8 cellular contexts compared by ENCODE assay signal in the genomic region with DNA sequence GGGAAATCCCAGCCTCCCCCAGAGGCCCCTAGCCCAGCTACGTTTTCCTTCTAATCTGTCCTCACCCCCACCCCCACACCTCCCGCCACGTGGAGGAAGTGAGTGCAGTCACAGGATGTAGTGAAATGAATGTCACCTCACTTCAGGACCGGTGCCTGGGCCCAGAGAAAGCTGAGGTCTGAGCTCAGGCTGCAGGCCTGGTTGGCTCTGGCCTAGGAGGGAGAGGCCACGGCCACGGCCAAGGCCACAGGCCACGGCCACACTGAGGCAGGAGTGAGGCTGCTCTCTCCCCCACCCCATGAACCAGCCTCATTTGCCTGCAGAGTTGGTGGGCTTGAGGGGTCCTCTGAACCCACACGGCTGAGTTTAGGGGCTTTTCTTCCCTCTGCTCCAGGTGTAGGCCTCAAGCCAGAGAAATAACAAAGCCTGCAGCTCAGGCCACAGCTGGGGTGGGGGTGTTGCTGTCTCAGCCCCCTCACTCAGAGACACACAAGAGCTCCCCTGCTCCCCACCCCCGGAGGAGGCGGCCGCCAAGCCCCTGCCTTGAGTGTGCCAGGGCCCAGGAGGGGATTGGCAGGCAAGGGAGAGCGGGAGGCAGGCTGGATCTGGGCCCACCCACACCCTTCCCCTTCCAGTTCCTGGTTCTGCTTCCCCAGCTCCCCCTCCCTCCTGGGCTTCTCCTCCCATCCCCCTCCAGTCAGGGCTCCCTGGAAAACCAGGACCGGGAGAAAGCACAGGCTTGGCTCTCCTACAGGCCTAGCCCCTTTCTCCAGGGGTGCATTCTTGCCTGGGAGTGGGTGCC. TPM values are rescaled to one million over a fixed set of nuclear protein-coding genes. Genes with fewer than 3 reads are reported as not detected.
DNase-seq lines count a peak whose midpoint lies in the region; ATAC-seq and TF ChIP-seq lines count a peak whose summit lies in the region.

No MANE protein-coding gene starts in this region.

- TF ChIP-seq POLR2A in Peyer's patch (IDR thresholded peaks at IDR 0.05): no peak

- peak overlapping the region in 1 of 4 donors; percentile 18 for H3K4me3 ChIP-seq in Peyer's patch

- H3K27ac ChIP-seq in Peyer's patch: peak overlapping the region; percentile 36 to 67 (median 56)

- DNase-seq in Peyer's patch: peak in 2 of 3 donors; percentile 76 to 78
- peak; percentile 91 for DNase-seq in activated naive CD4-positive, alpha-beta T cell treated with anti-CD3 and anti-CD28 coated beads, Interleukin-2, amount 50 U/mL, for 16 hours
- DNase-seq in iPS-NIHi11 (ENCODE audit: low spot score): peak; percentile 90
- peak; percentile 92 for DNase-seq in stimulated activated CD4-positive, alpha-beta T cell treated with anti-CD3 and anti-CD28 coated beads, Interleukin-2, amount 100 ng/mL, for 4 hours (ENCODE audit: low read depth)
- no peak for DNase-seq in RKO (ENCODE audit: low spot score)
- no peak for DNase-seq in HT-29 (ENCODE audit: low spot score)

- ATAC-seq in GM19025 (IDR thresholded peaks at IDR 0.05; ENCODE audit: low read depth, unreplicated experiment): peak; percentile 72
- peak; percentile 84 for ATAC-seq in HG03108 (IDR thresholded peaks at IDR 0.05; ENCODE audit: unreplicated experiment)

- H3K4me1 ChIP-seq in Peyer's patch: peaks cover 0 to 57% (median 16%) of the 10 kb centered on the region in 4 donors

- H3K9me3 ChIP-seq in Peyer's patch: no peaks in the 10 kb centered on the region

- H3K36me3 ChIP-seq in Peyer's patch: no peaks in the 10 kb centered on the region

- TF ChIP-seq CTCF in Peyer's patch (IDR thresholded peaks at IDR 0.05): no peak

- no peaks in the 10 kb centered on the region for H3K27me3 ChIP-seq in Peyer's patch

RNA-seq across cellular contexts. Expression of gene DNMT3A, which starts 27.0 kb away (rescaled TPM):
- total RNA-seq in Peyer's patch: 100 to 1,000 TPM in 1 of 4 donors, 10 to 100 TPM in 3; 10.7 to 126 (median 27.7) TPM
- total RNA-seq in HT-29 (2014; rRNA removed; shearing (Covaris generic)): 10.8 and 11.3 TPM in 2 replicates

Comparison
In these comparisons a context has a peak if more than half of its experiments do, and no peak if none do; other contexts are left out.
1. DNase-seq: peak in Peyer's patch (2 of 3), activated naive CD4-positive, alpha-beta T cell treated with anti-CD3 and anti-CD28 coated beads, Interleukin-2, amount 50 U/mL, for 16 hours (single experiment), iPS-NIHi11 (single experiment) and stimulated activated CD4-positive, alpha-beta T cell treated with anti-CD3 and anti-CD28 coated beads, Interleukin-2, amount 100 ng/mL, for 4 hours (single experiment); none in RKO (single experiment) and HT-29 (single experiment).